In the genomic region with DNA sequence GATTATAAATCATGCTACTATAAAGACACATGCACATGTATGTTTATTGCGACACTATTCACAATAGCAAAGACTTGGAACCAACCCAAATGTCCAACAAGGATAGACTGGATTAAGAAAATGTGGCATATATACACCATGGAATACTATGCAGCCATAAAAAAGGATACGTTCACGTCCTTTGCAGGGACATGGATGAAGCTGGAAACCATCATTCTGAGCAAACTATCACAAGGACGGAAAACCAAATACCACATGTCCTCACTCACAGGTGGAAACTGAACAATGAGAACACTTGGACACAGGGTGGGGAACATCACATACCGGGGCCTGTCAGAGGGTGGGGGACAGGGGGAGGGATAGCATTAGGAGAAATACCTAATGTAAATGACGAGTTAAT, we compare ENCODE assay signal across 10 cellular contexts. TPM values are rescaled to one million over a fixed set of nuclear protein-coding genes. Genes with fewer than 3 reads are reported as not detected.
"Had no signal": no experiment of that assay in that cellular context is flagged by ENCODE, and none has a peak within 500 bp of the region (broad histone marks: within the 10 kb centered on the region; RNA-seq: fewer than 3 reads in every experiment).

No MANE protein-coding gene starts in this region.

RNA-seq across cellular contexts. Expression of gene SOWAHA, which starts 7.2 kb away (rescaled TPM):
- total RNA-seq: chondrocyte, dermis microvascular lymphatic vessel endothelial cell, glomerular endothelial cell, left ventricle myocardium inferior, mammary epithelial cell, mononuclear cell had no signal
- polyA plus RNA-seq: immature natural killer cell had no signal

RNA-seq across cellular contexts. Expression of gene CCNI2, which starts 58.6 kb away (rescaled TPM):
- total RNA-seq: chondrocyte, esophagus mucosa, gastrocnemius medialis, glomerular endothelial cell, left lobe of liver, mammary epithelial cell had no signal
